Comparison of ENCODE assay signal across 9 cellular contexts in the genomic region with DNA sequence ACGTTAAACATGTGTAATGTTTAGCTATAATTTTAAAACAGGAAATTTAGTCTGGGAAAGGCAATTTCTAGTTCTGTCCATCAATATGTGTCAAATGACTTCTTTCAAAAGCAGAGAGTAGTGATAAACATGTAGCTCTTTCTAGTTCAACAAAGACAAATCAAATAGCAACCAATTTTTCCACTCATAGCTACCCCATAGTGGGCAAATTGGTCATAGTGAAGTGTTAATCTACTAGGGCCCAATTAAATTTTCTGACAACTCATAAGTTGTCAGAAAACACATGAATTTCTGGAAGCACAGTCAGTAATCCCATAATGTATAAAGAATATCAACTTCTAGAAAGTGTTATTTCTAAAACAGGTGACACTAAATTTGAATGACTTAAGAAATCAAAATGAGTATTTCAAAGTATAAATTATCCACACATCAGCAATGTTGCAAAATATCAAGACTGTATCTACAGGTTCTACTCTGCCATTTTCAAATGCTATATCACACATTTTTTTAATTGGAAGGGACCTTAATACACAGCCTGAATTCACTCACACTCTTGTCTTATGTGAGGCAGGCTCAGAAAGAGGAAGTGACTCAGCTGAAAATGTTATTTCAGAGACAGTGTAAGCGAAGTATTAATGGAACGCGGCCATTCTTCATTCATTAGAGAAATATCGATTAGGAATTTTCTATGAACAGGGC. TPM values are rescaled to one million over a fixed set of nuclear protein-coding genes. Genes with fewer than 3 reads are reported as not detected.
A peak's percentile ranks its signal among the peaks of the same experiment; 100 is the strongest.
DNase-seq lines count a peak whose midpoint lies in the region; ATAC-seq and TF ChIP-seq lines count a peak whose summit lies in the region.
"Had no signal": no experiment of that assay in that cellular context is flagged by ENCODE, and none has a peak within 500 bp of the region (broad histone marks: within the 10 kb centered on the region; RNA-seq: fewer than 3 reads in every experiment).

No MANE protein-coding gene starts in this region.

- no peak for TF ChIP-seq CTCF in fibroblast of pulmonary artery (IDR thresholded peaks at IDR 0.05; ENCODE audit: low read length, missing control alignments)

- H3K9me3 ChIP-seq in aorta (ENCODE audit: control insufficient read depth, low read length): no peaks in the 10 kb centered on the region
- H3K9me3 ChIP-seq: ovary had no signal

- no peaks in the 10 kb centered on the region for H3K4me1 ChIP-seq in aorta (ENCODE audit: control insufficient read depth in 1 of 2, insufficient read depth in 2 of 2, low read length in 2 of 2)

- WGBS in aorta, 2 donors: 76 to 83% methylated on average over 5 of the region's 5 CpGs

- H3K36me3 ChIP-seq in aorta (ENCODE audit: control insufficient read depth in 1 of 2, insufficient read depth in 2 of 2, low read length in 1 of 2): peaks cover 0 to 12% of the 10 kb centered on the region in 2 donors
- H3K36me3 ChIP-seq: ovary had no signal

- intact Hi-C loops in aorta (cut with DNase I): no loop called here

- DNase-seq in RPMI7951 (ENCODE audit: low read depth): peak; percentile 53
- peak; percentile 47 for DNase-seq in fibroblast of pulmonary artery (ENCODE audit: low read depth)
- DNase-seq in aorta: no peak
- DNase-seq: ovary had no signal

- ATAC-seq in GM18511 (IDR thresholded peaks at IDR 0.05; ENCODE audit: unreplicated experiment) (peak; percentile 95), HG02642 (IDR thresholded peaks at IDR 0.05; ENCODE audit: poor library complexity, unreplicated experiment) (peak; percentile 69), aorta (ENCODE audit: low FRiP score) (no peak), GM21576 (IDR thresholded peaks at IDR 0.05; ENCODE audit: unreplicated experiment) (no peak), GM19328 (IDR thresholded peaks at IDR 0.05; ENCODE audit: unreplicated experiment) (no peak), HG03521 (IDR thresholded peaks at IDR 0.05; ENCODE audit: unreplicated experiment) (no peak)

- no peak overlapping the region for H3K4me3 ChIP-seq in fibroblast of pulmonary artery (replicated peaks; ENCODE audit: low read depth, low read length)
- no peak overlapping the region for H3K4me3 ChIP-seq in aorta (ENCODE audit: low read length in 2 of 2)
- H3K4me3 ChIP-seq: ovary had no signal

- H3K27ac ChIP-seq in aorta (ENCODE audit: low read depth in 1 of 2, low read length in 2 of 2): no peak overlapping the region
- H3K27ac ChIP-seq: ovary had no signal

- no peaks in the 10 kb centered on the region for H3K27me3 ChIP-seq in aorta (ENCODE audit: control insufficient read depth in 1 of 2, insufficient read depth in 2 of 2, low read length in 1 of 2)
- H3K27me3 ChIP-seq: ovary had no signal

RNA-seq across cellular contexts. Expression of a gene that starts 7.7 kb away (rescaled TPM):
- 20.5 and 40.0 TPM in 2 replicates for total RNA-seq in RPMI7951 (2014; rRNA removed; shearing (Covaris generic))
- total RNA-seq in aorta: 10 to 100 TPM; 19.7 to 22.4 TPM
- polyA plus RNA-seq in aorta: 10 to 100 TPM; 24.8 to 65.9 TPM

Comparison
In these comparisons a context has a peak if more than half of its experiments do, and no peak if none do; other contexts are left out.
1. ATAC-seq: peak in GM18511 (single experiment) and HG02642 (single experiment); none in aorta (single experiment), GM21576 (single experiment), GM19328 (single experiment) and HG03521 (single experiment).
2. DNase-seq: peak in RPMI7951 (single experiment) and fibroblast of pulmonary artery (single experiment); none in aorta (0 of 2).